Comparison of ENCODE assay signal across 17 cellular contexts in genomic region chr16:24774510-24774909, GRCh38.
"Had no signal": no experiment of that assay in that cellular context is flagged by ENCODE, and none has a peak within 500 bp of the region (broad histone marks: within the 10 kb centered on the region; RNA-seq: fewer than 3 reads in every experiment).

No MANE protein-coding gene starts in this region.

- H3K9me3 Mint-ChIP-seq: naive B cell, neural progenitor cell had no signal

- H3K27me3 Mint-ChIP-seq: naive B cell had no signal

- H3K27ac Mint-ChIP-seq: neural progenitor cell had no signal

- H3K4me3 Mint-ChIP-seq: naive B cell, neural progenitor cell had no signal

- DNase-seq: activated CD4-positive, alpha-beta T cell treated with anti-CD3 and anti-CD28 coated beads for 1 hour; activated effector memory CD4-positive, alpha-beta T cell treated with Interleukin-2 at 50 U/mL for 16 hours; activated naive CD4-positive, alpha-beta T cell treated with anti-CD3 and anti-CD28 coated beads, Interleukin-2, amount 50 U/mL, for 16 hours; activated T-cell treated with anti-CD3 and anti-CD28 coated beads for 4 hours; dermis blood vessel endothelial cell; effector memory CD4-positive, alpha-beta T cell; esophagus squamous epithelium; left ventricle myocardium superior; mesenchymal stem cell; mucosa of descending colon; naive B cell; stomach; testis had no signal

- H3K27ac ChIP-seq: cardiac muscle cell, esophagus squamous epithelium, neural progenitor cell, prostate gland, testis had no signal

- H3K4me3 ChIP-seq: cardiac muscle cell, esophagus squamous epithelium, mucosa of descending colon, neural progenitor cell, prostate gland, right atrium auricular region, stomach, testis had no signal

- H3K9me3 ChIP-seq: esophagus squamous epithelium, mucosa of descending colon, prostate gland, right atrium auricular region, stomach, testis had no signal

- H3K27me3 ChIP-seq: cardiac muscle cell, esophagus squamous epithelium, neural progenitor cell, right atrium auricular region, stomach, testis had no signal

- H3K4me1 Mint-ChIP-seq: neural progenitor cell had no signal

- H3K36me3 ChIP-seq: prostate gland had no signal

- ATAC-seq: left ventricle myocardium superior, mucosa of descending colon had no signal
